Comparison of ENCODE assay signal across 12 cellular contexts in the genomic region with DNA sequence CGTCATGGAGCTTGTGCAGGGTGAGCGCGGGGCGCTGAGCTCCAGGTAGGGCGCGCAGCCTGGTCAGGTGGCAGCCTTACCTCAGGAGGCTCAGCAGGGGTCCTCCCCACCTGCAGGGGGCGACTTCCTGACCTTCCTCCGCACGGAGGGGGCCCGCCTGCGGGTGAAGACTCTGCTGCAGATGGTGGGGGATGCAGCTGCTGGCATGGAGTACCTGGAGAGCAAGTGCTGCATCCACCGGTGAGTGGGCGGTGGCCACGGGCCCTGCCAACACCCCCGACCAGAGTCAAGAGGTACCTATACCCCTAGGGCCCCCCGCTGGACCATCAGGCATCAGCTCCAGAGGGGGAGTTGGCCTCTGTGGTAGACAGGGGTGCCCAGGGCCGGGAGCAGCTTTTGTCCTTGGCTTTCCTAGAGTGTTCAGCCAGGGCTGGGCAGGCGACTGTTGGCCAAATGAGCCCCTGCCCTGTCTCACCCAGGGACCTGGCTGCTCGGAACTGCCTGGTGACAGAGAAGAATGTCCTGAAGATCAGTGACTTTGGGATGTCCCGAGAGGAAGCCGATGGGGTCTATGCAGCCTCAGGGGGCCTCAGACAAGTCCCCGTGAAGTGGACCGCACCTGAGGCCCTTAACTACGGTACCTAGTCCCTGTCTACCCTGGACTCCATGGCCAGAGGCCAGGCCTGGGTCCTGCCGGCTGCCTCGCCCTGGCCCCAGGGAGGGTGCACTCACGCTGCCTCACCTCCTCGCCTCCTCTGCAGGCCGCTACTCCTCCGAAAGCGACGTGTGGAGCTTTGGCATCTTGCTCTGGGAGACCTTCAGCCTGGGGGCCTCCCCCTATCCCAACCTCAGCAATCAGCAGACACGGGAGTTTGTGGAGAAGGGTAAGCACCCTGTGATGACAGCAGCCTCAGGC. TPM values are rescaled to one million over a fixed set of nuclear protein-coding genes. Genes with fewer than 3 reads are reported as not detected.
DNase-seq lines count a peak whose midpoint lies in the region; ATAC-seq, FAIRE-seq and TF ChIP-seq lines count a peak whose summit lies in the region.
"Had no signal": no experiment of that assay in that cellular context is flagged by ENCODE, and none has a peak within 500 bp of the region (broad histone marks: within the 10 kb centered on the region; RNA-seq: fewer than 3 reads in every experiment).

No MANE protein-coding gene starts in this region.

- no peak for TF ChIP-seq RAD21 in K562 (CRISPR knock-in tag; conservative IDR thresholded peaks at IDR 0.05 in 1 of 2, IDR thresholded peaks at IDR 0.05 in 1 of 2)

- peak; percentile 3 for TF ChIP-seq CTCF in D721Med (IDR thresholded peaks at IDR 0.05; ENCODE audit: insufficient read depth, missing control alignments)
- peak; percentile 24 to 48 (median 33); a peak in 4 of 6 replicates for TF ChIP-seq CTCF in K562 (IDR thresholded peaks at IDR 0.05 in 2 of 3, conservative IDR thresholded peaks at IDR 0.05 in 1 of 3; ENCODE audit: insufficient read depth in 2 of 3, low read depth in 1 of 3, low read length in 3 of 3)

- H3K27me3 ChIP-seq in K562 (ENCODE audit: control insufficient read depth in 2 of 2, insufficient read depth in 2 of 2, low read length in 2 of 2) = no peaks in the 10 kb centered on the region

- H3K79me2 ChIP-seq in K562 (ENCODE audit: control insufficient read depth, insufficient read depth, low read length) = no peaks in the 10 kb centered on the region

- H3K9me1 ChIP-seq in K562 (ENCODE audit: control insufficient read depth, insufficient read depth, low read length) = no peaks in the 10 kb centered on the region

- H3K9me3 ChIP-seq in K562 (replicated peaks; ENCODE audit: control insufficient read depth, insufficient read depth, low read depth, low read length) = no peaks in the 10 kb centered on the region

- TF ChIP-seq POLR2A in K562 (conservative IDR thresholded peaks at IDR 0.05) = no peak

- ATAC-seq in K562 (peak; percentile 61), GM21515 (IDR thresholded peaks at IDR 0.05; ENCODE audit: unreplicated experiment) (no peak), GM21381 (IDR thresholded peaks at IDR 0.05; ENCODE audit: unreplicated experiment) (no peak)

- no peaks in the 10 kb centered on the region; the same call in 2 of the 3 replicates for H3K36me3 ChIP-seq in K562 (ENCODE audit: control insufficient read depth, insufficient read depth, low read length)

- peaks cover 18 to 52% of the 10 kb centered on the region in 2 experiments for H3K4me1 ChIP-seq in K562 (replicated peaks in 1 of 2; ENCODE audit: control insufficient read depth in 2 of 2, insufficient read depth in 2 of 2, low read length in 2 of 2)

- intact Hi-C loops in K562 (cut with micrococcal nuclease) = no loop called here

- no peaks in the 10 kb centered on the region for H4K20me1 ChIP-seq in K562 (replicated peaks; ENCODE audit: control insufficient read depth, insufficient read depth, low read length)

- H3K27ac ChIP-seq in K562 (ENCODE audit: extremely low read depth, low read depth, low read length) = no peak overlapping the region

- no peak overlapping the region for H3K4me2 ChIP-seq in K562 (ENCODE audit: insufficient read depth, low read length)

- DNase-seq in D721Med (ENCODE audit: insufficient read length, low spot score) (no peak), K562 (ENCODE audit: extremely low read depth in 1 of 4, low spot score in 3 of 4) (peak in 3 of 4 experiments; percentile 17 to 31 (median 23)), NCI-H748 treated with DMSO at 0.1 percent for 48 hours (lab: John Stamatoyannopoulos, UW) (no peak)
- DNase-seq in Jurkat, Clone E6-1 (ENCODE audit: low read depth, low spot score) = peak; percentile 79
- DNase-seq: activated CD4-positive, alpha-beta T cell treated with anti-CD3 and anti-CD28 coated beads for 1 hour; COR-L47; kidney glomerular epithelial cell; NCI-H2081 treated with DMSO at 0.1 percent for 48 hours; RPMI8226; stimulated activated CD4-positive, alpha-beta T cell treated with anti-CD3 and anti-CD28 coated beads, Interleukin-12 subunit alpha, Interleukin-12 subunit beta, amount 100 ng/mL, for 4 hours had no signal

- in situ Hi-C loops in K562 (cut with MboI) = no loop called here

- TF ChIP-seq EP300 in K562 (IDR thresholded peaks at IDR 0.05; ENCODE audit: low read length) = no peak

- WGBS in K562 (ENCODE audit: insufficient coverage, low coverage, missing lambda C conversion rate) = 83% methylated on average over 30 of the region's 33 CpGs

- no peak for FAIRE-seq in D721Med (lab: Jason Lieb, UNC)
- no peak for FAIRE-seq in K562 (lab: Jason Lieb, UNC)

- BruUV-seq in K562 (replicated peaks; lab: Mats Ljungman, UMichigan) = no TSS peak

- 0 out of 2 replicates have a peak overlapping the region, but pooled peaks have one; percentile 33 for H2AFZ ChIP-seq in K562 (ENCODE audit: low read depth, low read length)

- CTCF ChIA-PET in K562 (lab: Yijun Ruan, JAX; ENCODE audit: low intra/inter-chr PET ratio) = no interaction called here

- POLR2A ChIA-PET in K562 (lab: Yijun Ruan, JAX) = interaction anchor here (0.7 to 3.0 kb wide), 2 partner anchors 8 to 83 kb away, joined by 3 to 11 read pairs; no protein-coding TSS in a partner anchor

- H3K9ac ChIP-seq in K562 (ENCODE audit: insufficient read depth in 1 of 2, low read depth in 2 of 2, low read length in 2 of 2) = peak overlapping the region in 1 of 2 experiments; percentile 65; a peak in 2 of 4 replicates

- H3K4me3 ChIP-seq in Jurkat, Clone E6-1 (ENCODE audit: low read length) = peak overlapping the region; percentile 90
- no peak overlapping the region for H3K4me3 ChIP-seq in K562

RNA-seq across cellular contexts. Expression of a gene that starts 9.1 kb away (rescaled TPM):
- 11.6 TPM for polyA plus RNA-seq in Jurkat, Clone E6-1 (2012; ENCODE audit: insufficient read depth, insufficient read length)
- 3.7 and 18.5 TPM in 2 replicates for total RNA-seq in K562 (2011; cell fraction: chromatin; rRNA removed; ENCODE audit: low replicate concordance)
- 5.1 and 10.8 TPM in 2 replicates for total RNA-seq in K562 (2011; cell fraction: nucleolus; rRNA removed)
- 3.3 and 6.0 TPM in 2 replicates for total RNA-seq in K562 (2011; cell fraction: nucleoplasm; rRNA removed)
- total RNA-seq in K562 (2014; rRNA removed) (0.86 and 1.6 TPM in 2 replicates), K562 (2014; rRNA removed; fragmentation: Illumina TruSeq; extraction: Trizol) (0.73 and 1.1 TPM in 2 replicates), K562 (2015; rRNA removed; fragmentation: Illumina TruSeq; extraction: Trizol) (0.72 and 1.1 TPM in 2 replicates), K562 (2021) (1.3 and 2.6 TPM in 2 replicates)
- polyA plus RNA-seq in K562 (2011; rRNA removed) (0.38 and 1.0 TPM in 2 replicates), K562 (2014; fragmentation: Illumina TruSeq; extraction: Trizol) (0.55 and 0.66 TPM in 2 replicates), K562 (2014; fragmentation: Nextera tagmentation; extraction: Ambion mirVana) (under 1 TPM; 0.82 to 0.91 TPM), K562 (2014; rRNA removed) (0.78 and 2.5 TPM in 2 replicates)
- polyA plus RNA-seq in K562 (2011; cell fraction: cytosol; rRNA removed) = 0.83 and 1.2 TPM in 2 replicates
- polyA plus RNA-seq in K562 (2011; cell fraction: nucleus; rRNA removed) = 4.8 and 6.6 TPM in 2 replicates
- polyA plus RNA-seq in K562 (2012) = 1.1 and 2.8 TPM in 2 replicates
- 0.14 and 0.45 TPM in 2 replicates for polyA minus RNA-seq in K562 (2011; rRNA and poly(A)+ RNA removed)
- polyA minus RNA-seq in K562 (2011; cell fraction: cytosol; rRNA and poly(A)+ RNA removed) = 0.86 and 2.5 TPM in 2 replicates
- 4.0 and 4.3 TPM in 2 replicates for polyA minus RNA-seq in K562 (2011; cell fraction: nucleus; rRNA and poly(A)+ RNA removed)

RNA-seq across cellular contexts. Expression of a gene that starts 9.7 kb away (rescaled TPM):
- 98.8 TPM for polyA plus RNA-seq in Jurkat, Clone E6-1 (2012; ENCODE audit: insufficient read depth, insufficient read length)
- 447 and 1,128 TPM in 2 replicates for total RNA-seq in K562 (2011; cell fraction: chromatin; rRNA removed; ENCODE audit: low replicate concordance)
- 692 and 704 TPM in 2 replicates for total RNA-seq in K562 (2011; cell fraction: nucleolus; rRNA removed)
- total RNA-seq in K562 (2011; cell fraction: nucleoplasm; rRNA removed) = 460 and 506 TPM in 2 replicates
- total RNA-seq in K562 (2014; rRNA removed) = 35.0 and 53.7 TPM in 2 replicates
- 20.6 and 25.0 TPM in 2 replicates for total RNA-seq in K562 (2014; rRNA removed; fragmentation: Illumina TruSeq; extraction: Trizol)
- 43.3 and 43.4 TPM in 2 replicates for total RNA-seq in K562 (2015; rRNA removed; fragmentation: Illumina TruSeq; extraction: Trizol)
- 116 and 151 TPM in 2 replicates for total RNA-seq in K562 (2021)
- 71.7 and 195 TPM in 2 replicates for polyA plus RNA-seq in K562 (2011; rRNA removed)
- polyA plus RNA-seq in K562 (2011; cell fraction: cytosol; rRNA removed) = 119 and 133 TPM in 2 replicates
- polyA plus RNA-seq in K562 (2011; cell fraction: nucleus; rRNA removed) = 1,870 and 1,995 TPM in 2 replicates
- 92.0 and 210 TPM in 2 replicates for polyA plus RNA-seq in K562 (2012)
- 130 and 131 TPM in 2 replicates for polyA plus RNA-seq in K562 (2014; fragmentation: Illumina TruSeq; extraction: Trizol)
- polyA plus RNA-seq in K562 (2014; fragmentation: Nextera tagmentation; extraction: Ambion mirVana) = 10 to 100 TPM in 1 of 2 experiments, 1 to 10 TPM in 1; 7.3 to 13.7 TPM
- polyA plus RNA-seq in K562 (2014; rRNA removed) = 114 and 121 TPM in 2 replicates
- 30.7 and 41.4 TPM in 2 replicates for polyA minus RNA-seq in K562 (2011; rRNA and poly(A)+ RNA removed)
- 71.5 and 84.4 TPM in 2 replicates for polyA minus RNA-seq in K562 (2011; cell fraction: cytosol; rRNA and poly(A)+ RNA removed)
- polyA minus RNA-seq in K562 (2011; cell fraction: nucleus; rRNA and poly(A)+ RNA removed) = 264 and 379 TPM in 2 replicates

RNA-seq across cellular contexts. Expression of a gene that starts 25.0 kb away (rescaled TPM):
- polyA plus RNA-seq in Jurkat, Clone E6-1 (2012; ENCODE audit: insufficient read depth, insufficient read length) = 18.5 TPM
- total RNA-seq in K562 (2011; cell fraction: chromatin; rRNA removed; ENCODE audit: low replicate concordance) = 29.3 and 88.9 TPM in 2 replicates
- 101 and 110 TPM in 2 replicates for total RNA-seq in K562 (2011; cell fraction: nucleolus; rRNA removed)
- 63.1 TPM in 2 replicates for total RNA-seq in K562 (2011; cell fraction: nucleoplasm; rRNA removed)
- total RNA-seq in K562 (2014; rRNA removed) = 49.9 and 69.9 TPM in 2 replicates
- total RNA-seq in K562 (2014; rRNA removed; fragmentation: Illumina TruSeq; extraction: Trizol) = 10.0 and 11.7 TPM in 2 replicates
- total RNA-seq in K562 (2015; rRNA removed; fragmentation: Illumina TruSeq; extraction: Trizol) = 34.8 and 36.0 TPM in 2 replicates
- total RNA-seq in K562 (2021) = 93.5 and 99.9 TPM in 2 replicates
- polyA plus RNA-seq in K562 (2011; rRNA removed) = 22.4 and 30.8 TPM in 2 replicates
- 31.2 and 60.1 TPM in 2 replicates for polyA plus RNA-seq in K562 (2011; cell fraction: cytosol; rRNA removed)
- 42.7 and 71.3 TPM in 2 replicates for polyA plus RNA-seq in K562 (2011; cell fraction: nucleus; rRNA removed)
- polyA plus RNA-seq in K562 (2012) = 74.8 and 95.4 TPM in 2 replicates
- 36.4 and 61.7 TPM in 2 replicates for polyA plus RNA-seq in K562 (2014; fragmentation: Illumina TruSeq; extraction: Trizol)
- 1 to 10 TPM in 1 of 2 experiments, under 1 TPM in 1; 0.92 to 1.1 TPM for polyA plus RNA-seq in K562 (2014; fragmentation: Nextera tagmentation; extraction: Ambion mirVana)
- 49.1 and 50.3 TPM in 2 replicates for polyA plus RNA-seq in K562 (2014; rRNA removed)
- 12.3 and 17.9 TPM in 2 replicates for polyA minus RNA-seq in K562 (2011; rRNA and poly(A)+ RNA removed)
- 47.5 and 65.9 TPM in 2 replicates for polyA minus RNA-seq in K562 (2011; cell fraction: cytosol; rRNA and poly(A)+ RNA removed)
- polyA minus RNA-seq in K562 (2011; cell fraction: nucleus; rRNA and poly(A)+ RNA removed) = 24.6 and 32.0 TPM in 2 replicates

RNA-seq across cellular contexts. Expression of a gene that starts 38.9 kb away (rescaled TPM):
- 26.4 TPM for polyA plus RNA-seq in Jurkat, Clone E6-1 (2012; ENCODE audit: insufficient read depth, insufficient read length)
- 27.3 and 60.3 TPM in 2 replicates for total RNA-seq in K562 (2011; cell fraction: chromatin; rRNA removed; ENCODE audit: low replicate concordance)
- 59.5 and 62.4 TPM in 2 replicates for total RNA-seq in K562 (2011; cell fraction: nucleolus; rRNA removed)
- total RNA-seq in K562 (2011; cell fraction: nucleoplasm; rRNA removed) = 46.9 and 47.9 TPM in 2 replicates
- total RNA-seq in K562 (2014; rRNA removed) = 54.1 and 64.9 TPM in 2 replicates
- total RNA-seq in K562 (2014; rRNA removed; fragmentation: Illumina TruSeq; extraction: Trizol) = 28.2 and 33.0 TPM in 2 replicates
- total RNA-seq in K562 (2015; rRNA removed; fragmentation: Illumina TruSeq; extraction: Trizol) = 36.6 and 36.9 TPM in 2 replicates
- total RNA-seq in K562 (2021) = 42.6 and 43.0 TPM in 2 replicates
- polyA plus RNA-seq in K562 (2011; rRNA removed) = 30.8 and 33.4 TPM in 2 replicates
- polyA plus RNA-seq in K562 (2011; cell fraction: cytosol; rRNA removed) = 37.1 and 49.7 TPM in 2 replicates
- 37.0 and 41.5 TPM in 2 replicates for polyA plus RNA-seq in K562 (2011; cell fraction: nucleus; rRNA removed)
- polyA plus RNA-seq in K562 (2012) = 29.7 and 31.4 TPM in 2 replicates
- 51.7 and 54.2 TPM in 2 replicates for polyA plus RNA-seq in K562 (2014; fragmentation: Illumina TruSeq; extraction: Trizol)
- 10 to 100 TPM; 14.9 to 21.3 TPM for polyA plus RNA-seq in K562 (2014; fragmentation: Nextera tagmentation; extraction: Ambion mirVana)
- 55.8 and 65.8 TPM in 2 replicates for polyA plus RNA-seq in K562 (2014; rRNA removed)
- polyA minus RNA-seq in K562 (2011; rRNA and poly(A)+ RNA removed) = 21.5 and 26.2 TPM in 2 replicates
- 10.3 and 15.1 TPM in 2 replicates for polyA minus RNA-seq in K562 (2011; cell fraction: cytosol; rRNA and poly(A)+ RNA removed)
- 28.9 and 44.4 TPM in 2 replicates for polyA minus RNA-seq in K562 (2011; cell fraction: nucleus; rRNA and poly(A)+ RNA removed)

RNA-seq across cellular contexts. Expression of a gene that starts 41.7 kb away (rescaled TPM):
- polyA plus RNA-seq in Jurkat, Clone E6-1 (2012; ENCODE audit: insufficient read depth, insufficient read length) = 53.8 TPM
- total RNA-seq in K562 (2011; cell fraction: chromatin; rRNA removed; ENCODE audit: low replicate concordance) = 131 and 331 TPM in 2 replicates
- total RNA-seq in K562 (2011; cell fraction: nucleolus; rRNA removed) = 205 and 228 TPM in 2 replicates
- 113 and 152 TPM in 2 replicates for total RNA-seq in K562 (2011; cell fraction: nucleoplasm; rRNA removed)
- 59.8 and 65.2 TPM in 2 replicates for total RNA-seq in K562 (2014; rRNA removed)
- total RNA-seq in K562 (2014; rRNA removed; fragmentation: Illumina TruSeq; extraction: Trizol) = 19.2 and 22.6 TPM in 2 replicates
- total RNA-seq in K562 (2015; rRNA removed; fragmentation: Illumina TruSeq; extraction: Trizol) = 47.7 and 52.5 TPM in 2 replicates
- total RNA-seq in K562 (2021) = 79.0 and 79.3 TPM in 2 replicates
- 43.7 and 56.7 TPM in 2 replicates for polyA plus RNA-seq in K562 (2011; rRNA removed)
- polyA plus RNA-seq in K562 (2011; cell fraction: cytosol; rRNA removed) = 46.7 and 62.9 TPM in 2 replicates
- polyA plus RNA-seq in K562 (2011; cell fraction: nucleus; rRNA removed) = 163 and 164 TPM in 2 replicates
- 75.1 and 75.7 TPM in 2 replicates for polyA plus RNA-seq in K562 (2012)
- 35.7 and 46.7 TPM in 2 replicates for polyA plus RNA-seq in K562 (2014; fragmentation: Illumina TruSeq; extraction: Trizol)
- polyA plus RNA-seq in K562 (2014; fragmentation: Nextera tagmentation; extraction: Ambion mirVana) = 10 to 100 TPM; 22.4 to 23.1 TPM
- polyA plus RNA-seq in K562 (2014; rRNA removed) = 54.5 and 55.5 TPM in 2 replicates
- 51.9 and 58.7 TPM in 2 replicates for polyA minus RNA-seq in K562 (2011; rRNA and poly(A)+ RNA removed)
- 50.4 and 51.9 TPM in 2 replicates for polyA minus RNA-seq in K562 (2011; cell fraction: cytosol; rRNA and poly(A)+ RNA removed)
- 51.0 and 77.4 TPM in 2 replicates for polyA minus RNA-seq in K562 (2011; cell fraction: nucleus; rRNA and poly(A)+ RNA removed)

Comparison
In these comparisons a context has a peak if more than half of its experiments do, and no peak if none do; other contexts are left out.
1. DNase-seq: peak in Jurkat, Clone E6-1 (single experiment) and K562 (3 of 4); none in D721Med (single experiment) and NCI-H748 treated with DMSO at 0.1 percent for 48 hours (single experiment).